In genomic region chr6:47839645-47840044, GRCh38 we compare ENCODE assay signal across 38 cellular contexts. TPM values are rescaled to one million over a fixed set of nuclear protein-coding genes. Genes with fewer than 3 reads are reported as not detected.
"Had no signal": no experiment of that assay in that cellular context is flagged by ENCODE, and none has a peak within 500 bp of the region (broad histone marks: within the 10 kb centered on the region; RNA-seq: fewer than 3 reads in every experiment).

No MANE protein-coding gene starts in this region.

- H3K27ac ChIP-seq: adrenal gland, ascending aorta, body of pancreas, brain microvascular endothelial cell, breast epithelium, cardiac muscle cell had no signal

- DNase-seq: activated effector memory CD4-positive, alpha-beta T cell treated with anti-CD3 and anti-CD28 coated beads, Interleukin-2, amount 50 U/mL, for 16 hours; activated effector memory CD4-positive, alpha-beta T cell treated with Interleukin-2 at 50 U/mL for 16 hours; activated gamma-delta T cell; activated gamma-delta T cell treated with Interleukin-2 at 50 U/mL for 16 hours; activated naive CD4-positive, alpha-beta T cell; activated naive CD4-positive, alpha-beta T cell treated with anti-CD3 and anti-CD28 coated beads for 36 hours; activated naive CD4-positive, alpha-beta T cell treated with anti-CD3 and anti-CD28 coated beads, Interleukin-2, amount 10 ng/mL, durations not matched to agents 7 days and 5 days; activated naive CD4-positive, alpha-beta T cell treated with anti-CD3 and anti-CD28 coated beads, Interleukin-2, amount 50 U/mL, for 16 hours; activated naive CD4-positive, alpha-beta T cell treated with Interleukin-2 at 50 U/mL for 16 hours; activated naive CD8-positive, alpha-beta T cell treated with anti-CD3 and anti-CD28 coated beads for 36 hours; activated naive CD8-positive, alpha-beta T cell treated with anti-CD3 and anti-CD28 coated beads, Interleukin-2, amount 10 ng/mL, durations not matched to agents 7 days and 5 days; activated naive CD8-positive, alpha-beta T cell treated with anti-CD3 and anti-CD28 coated beads, Interleukin-2, amount 50 U/mL, for 24 hours; activated T-cell treated with anti-CD3 and anti-CD28 coated beads, Interleukin-2, amount 50 U/mL, for 24 hours; activated T-cell treated with anti-CD3 and anti-CD28 coated beads, Interleukin-2, amount 50 U/mL, for 4 hours; activated T-cell treated with anti-CD3 and anti-CD28 coated beads, Interleukin-2, amount 50 U/mL, for 48 hours; activated T-cell treated with anti-CD3 and anti-CD28 coated beads, Interleukin-2, amount 50 U/mL, for 72 hours; adrenal gland; amniotic stem cell; amygdala; anterior cingulate cortex; aorta; body of pancreas; brain microvascular endothelial cell; central memory CD4-positive, alpha-beta T cell; cerebellar nuclear complex had no signal

- H3K4me3 ChIP-seq: adrenal gland, ascending aorta, body of pancreas, breast epithelium, cardiac muscle cell had no signal

- H3K27me3 ChIP-seq: ascending aorta, body of pancreas, brain microvascular endothelial cell, breast epithelium, cardiac muscle cell had no signal

- H3K36me3 ChIP-seq: adrenal gland, ascending aorta, brain microvascular endothelial cell, breast epithelium, cardiac muscle cell had no signal

- ATAC-seq: activated naive CD4-positive, alpha-beta T cell treated with anti-CD3 and anti-CD28 coated beads, Interleukin-2, amount 50 U/mL, for 72 hours; activated naive CD8-positive, alpha-beta T cell treated with anti-CD3 and anti-CD28 coated beads, Interleukin-2, amount 50 U/mL, for 24 hours; activated T-cell treated with anti-CD3 and anti-CD28 coated beads, Interleukin-2, amount 50 U/mL, for 4 hours; activated T-cell treated with anti-CD3 and anti-CD28 coated beads, Interleukin-2, amount 50 U/mL, for 72 hours; activated T-helper 17 cell treated with anti-CD3 and anti-CD28 coated beads, Interleukin-2, amount 50 U/mL, for 72 hours; body of pancreas had no signal

- H3K9me3 ChIP-seq: adrenal gland, ascending aorta, body of pancreas had no signal

- FAIRE-seq: astrocyte, bronchial epithelial cell had no signal

- H3K4me1 ChIP-seq: adrenal gland, ascending aorta, body of pancreas, breast epithelium had no signal

RNA-seq across cellular contexts. Expression of gene OPN5, which starts 57.8 kb away (rescaled TPM):
- total RNA-seq: activated naive CD4-positive, alpha-beta T cell treated with anti-CD3 and anti-CD28 coated beads for 36 hours; activated naive CD4-positive, alpha-beta T cell treated with anti-CD3 and anti-CD28 coated beads, Interleukin-2, amount 50 U/mL, for 72 hours; activated naive CD8-positive, alpha-beta T cell treated with anti-CD3 and anti-CD28 coated beads for 36 hours; activated naive CD8-positive, alpha-beta T cell treated with anti-CD3 and anti-CD28 coated beads, Interleukin-2, amount 10 ng/mL, durations not matched to agents 7 days and 5 days; activated T-cell treated with anti-CD3 and anti-CD28 coated beads, Interleukin-2, amount 50 U/mL, for 4 hours; activated T-cell treated with anti-CD3 and anti-CD28 coated beads, Interleukin-2, amount 50 U/mL, for 72 hours; activated T-helper 1 cell treated with anti-CD3 and anti-CD28 coated beads, Interleukin-12 subunit alpha, Interleukin-12 subunit beta, Interleukin-2, Interleukin-4 antibody, amounts not matched to agents 30 ng/mL and 10 ng/mL and 1 ng/mL, durations not matched to agents 14 hours and 24 hours and 36 hours; activated T-helper 17 cell treated with anti-CD3 and anti-CD28 coated beads, Interleukin-2, amount 50 U/mL, for 72 hours; activated T-helper 2 cell treated with anti-CD3 and anti-CD28 coated beads, Interferon-gamma antibody, Interleukin-2, Interleukin-4, amounts not matched to agents 10 μg/mL and 5 μg/mL and 100 μg/mL, durations not matched to agents 14 hours and 24 hours and 36 hours; adrenal gland; aorta; ascending aorta; astrocyte; body of pancreas; breast epithelium; bronchial epithelial cell; cardiac muscle cell; cardiac septum; cerebellum; chondrocyte had no signal
- polyA plus RNA-seq: adipose tissue, aorta, cardiac muscle cell had no signal
